In genomic region chr2:197834771-197835170, GRCh38 we compare ENCODE assay signal across 18 cellular contexts. TPM values are rescaled to one million over a fixed set of nuclear protein-coding genes. Genes with fewer than 3 reads are reported as not detected.
"Had no signal": no experiment of that assay in that cellular context is flagged by ENCODE, and none has a peak within 500 bp of the region (broad histone marks: within the 10 kb centered on the region; RNA-seq: fewer than 3 reads in every experiment).

No MANE protein-coding gene starts in this region.

RNA-seq across cellular contexts. Expression of gene BOLL, which starts 49.7 kb away (rescaled TPM):
- total RNA-seq: naive thymus-derived CD8-positive, alpha-beta T cell; natural killer cell treated with Interleukin-12 subunit alpha and Interleukin-12 subunit beta and Interleukin-15 and Interleukin-18, amount 100 ng/mL, for 72 hours; neural crest cell; omental fat pad; osteocyte; pancreas; posterior vena cava; pulmonary artery endothelial cell; right atrium auricular region; sciatic nerve; smooth muscle cell; spleen; suprapubic skin; transverse colon; upper lobe of right lung; uterus had no signal
- polyA plus RNA-seq: naive thymus-derived CD8-positive, alpha-beta T cell; pancreas; smooth muscle cell; spleen; thymus; urinary bladder had no signal
